Comparison of ENCODE assay signal across 11 cellular contexts in the genomic region with DNA sequence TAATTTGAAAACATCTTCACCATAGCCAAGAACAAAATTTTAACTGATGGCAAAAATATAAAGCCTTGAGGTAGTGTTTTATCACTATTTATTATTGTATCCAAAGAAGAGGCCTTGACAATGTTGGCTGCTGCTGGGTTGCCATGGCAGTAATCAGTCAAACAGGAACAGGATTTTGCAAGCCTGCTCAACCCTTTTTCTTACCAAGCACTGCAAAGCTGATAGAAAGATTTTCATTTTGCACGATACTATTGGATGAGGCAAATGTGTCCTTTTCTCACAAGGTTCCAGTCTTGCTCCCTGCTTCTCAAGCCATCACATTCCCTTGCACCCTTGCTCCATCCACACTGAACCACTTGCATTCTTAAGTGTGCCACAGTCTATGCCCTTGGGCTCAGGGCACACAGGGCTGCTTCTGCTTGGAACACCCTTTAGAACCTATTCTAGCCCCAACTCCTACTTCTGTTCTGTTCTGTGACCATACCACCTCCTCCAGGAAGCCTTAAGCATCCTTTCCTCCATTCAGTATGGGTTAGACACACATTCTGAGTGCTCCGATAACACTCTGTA.
A peak's percentile ranks its signal among the peaks of the same experiment; 100 is the strongest.
DNase-seq lines count a peak whose midpoint lies in the region; ATAC-seq, FAIRE-seq and TF ChIP-seq lines count a peak whose summit lies in the region.
"Had no signal": no experiment of that assay in that cellular context is flagged by ENCODE, and none has a peak within 500 bp of the region (broad histone marks: within the 10 kb centered on the region; RNA-seq: fewer than 3 reads in every experiment).

No MANE protein-coding gene starts in this region.

- peak overlapping the region in 1 of 2 donors; percentile 55 for H3K27ac ChIP-seq in left lung

- FAIRE-seq in GM12891 (lab: Jason Lieb, UNC): no peak
- FAIRE-seq: GM19239 had no signal

- intact Hi-C loops in left lung (cut with DNase I): no loop called here

- peak; percentile 36 for DNase-seq in Ammon's horn (ENCODE audit: low spot score)
- DNase-seq in Kasumi-1 (lab: John Stamatoyannopoulos, UW): peak; percentile 2 to 13
- DNase-seq in cardiac fibroblast (ENCODE audit: low read depth in 2 of 2): peak; percentile 61 to 93
- DNase-seq in left lung: no peak
- no peak for DNase-seq in GM12891 (ENCODE audit: insufficient read length, low spot score)
- DNase-seq in T-helper 9 cell: no peak
- DNase-seq: activated CD4-positive, CD25-positive, alpha-beta regulatory T cell treated with anti-CD3 and anti-CD28 coated beads, Interleukin-2, amount 50 U/mL, for 72 hours; EL had no signal

- no peak for TF ChIP-seq CTCF in cardiac fibroblast (IDR thresholded peaks at IDR 0.05; ENCODE audit: low read depth, low read length)
- TF ChIP-seq CTCF in left lung (IDR thresholded peaks at IDR 0.05): no peak

- H3K36me3 ChIP-seq in left lung: no peaks in the 10 kb centered on the region

- H3K4me3 ChIP-seq in cardiac fibroblast (replicated peaks in 1 of 2; ENCODE audit: low read depth in 2 of 2, low read length in 2 of 2): no peak overlapping the region
- H3K4me3 ChIP-seq in left lung: no peak overlapping the region

- ATAC-seq in left lung (peak; percentile 80), HG02678 (IDR thresholded peaks at IDR 0.05; ENCODE audit: unreplicated experiment) (no peak), HG02973 (IDR thresholded peaks at IDR 0.05; ENCODE audit: unreplicated experiment) (no peak)

- no peaks in the 10 kb centered on the region for H3K27me3 ChIP-seq in left lung

- H3K4me1 ChIP-seq in left lung: peaks cover 0 to 8% of the 10 kb centered on the region in 2 donors

- peaks cover 0 to 4% of the 10 kb centered on the region in 2 donors for H3K9me3 ChIP-seq in left lung

- no peak for TF ChIP-seq POLR2A in GM12891 (IDR thresholded peaks at IDR 0.05; ENCODE audit: low read depth, low read length)

TF ChIP-seq in GM12891, 5 proteins besides CTCF, POLR2A, EP300 and RAD21:
- TF ChIP-seq PAX5 (IDR thresholded peaks at IDR 0.05; ENCODE audit: insufficient read depth, low read length, severe bottlenecking): no peak
- no peak for TF ChIP-seq SPI1 (IDR thresholded peaks at IDR 0.05; ENCODE audit: low read depth, low read length)
- no peak for TF ChIP-seq TAF1 (IDR thresholded peaks at IDR 0.05; ENCODE audit: low read depth, low read length)
- TF ChIP-seq POLR2AphosphoS5 (IDR thresholded peaks at IDR 0.05; ENCODE audit: low read depth, low read length): no peak
- no peak for TF ChIP-seq POU2F2 (IDR thresholded peaks at IDR 0.05; ENCODE audit: low read depth, low read length)

Comparison
In these comparisons a context has a peak if more than half of its experiments do, and no peak if none do; other contexts are left out.
1. DNase-seq: peak in Ammon's horn (single experiment), Kasumi-1 (2 of 2) and cardiac fibroblast (2 of 2); none in left lung (0 of 2), GM12891 (single experiment) and T-helper 9 cell (single experiment).